In the genomic region with DNA sequence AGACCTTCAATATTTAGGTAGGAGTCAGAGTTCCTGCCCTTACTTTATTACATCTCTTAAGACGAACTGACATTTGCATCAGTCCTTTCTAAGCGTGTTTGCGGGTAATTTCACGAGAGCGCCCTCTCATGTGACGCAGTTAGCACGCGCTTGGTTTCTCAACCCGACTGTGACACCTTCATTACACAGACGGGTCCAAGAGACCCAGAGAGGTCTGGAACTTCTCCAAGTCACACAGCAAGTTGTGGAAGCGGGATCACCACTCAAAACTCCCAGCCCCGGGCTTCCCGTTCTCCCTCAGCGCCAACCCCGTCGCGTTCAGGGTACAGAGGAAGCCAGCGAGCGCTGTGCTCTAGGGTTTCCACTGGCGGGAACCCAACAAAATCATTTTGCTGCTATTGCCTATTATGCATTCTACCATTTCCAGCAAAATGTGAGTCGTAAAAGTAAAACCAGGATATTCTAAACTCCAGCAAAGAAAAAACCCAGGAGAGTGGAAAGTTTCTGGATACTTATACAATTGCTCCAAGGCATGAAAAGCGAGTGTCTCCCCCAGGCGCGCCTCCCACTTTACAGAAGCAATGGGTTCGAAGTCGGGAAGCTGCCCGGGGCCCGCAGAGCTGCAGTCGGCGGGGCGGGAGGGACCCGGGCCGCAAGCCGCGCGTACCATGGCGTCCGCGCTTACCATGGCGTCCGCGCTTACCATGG, we compare ENCODE assay signal across 8 cellular contexts. TPM values are rescaled to one million over a fixed set of nuclear protein-coding genes. Genes with fewer than 3 reads are reported as not detected.
DNase-seq lines count a peak whose midpoint lies in the region; ATAC-seq and TF ChIP-seq lines count a peak whose summit lies in the region.

No MANE protein-coding gene starts in this region.

- H3K4me1 Mint-ChIP-seq in stimulated activated naive CD8-positive, alpha-beta T cell treated with anti-CD3 and anti-CD28 coated beads, Interleukin-15, amount 100 ng/mL, for 72 hours: peaks cover 65% of the 10 kb centered on the region

- H3K4me2 ChIP-seq in neural cell (ENCODE audit: low read length): peak overlapping the region; percentile 32

- H3K27ac ChIP-seq in Panc1 (ENCODE audit: low read length) (peak overlapping the region; percentile 96), neural cell (ENCODE audit: low read length) (no peak overlapping the region)

- ATAC-seq in GM19455 (IDR thresholded peaks at IDR 0.05; ENCODE audit: unreplicated experiment) (peak; percentile 60), Panc1 (peak; percentile 31)
- ATAC-seq in stimulated activated naive CD8-positive, alpha-beta T cell treated with anti-CD3 and anti-CD28 coated beads, Interleukin-15, amount 100 ng/mL, for 72 hours: peak; percentile 71

- peaks cover 7% of the 10 kb centered on the region; the same call in 1 of the 2 replicates for H3K4me1 ChIP-seq in Panc1 (ENCODE audit: control insufficient read depth, insufficient read depth, low read length)

- CTCF ChIA-PET in Panc1 (lab: Charles Lee): interaction anchor here (0.6 to 1.3 kb wide), 6 partner anchors 29 to 127 kb away, joined by 3 to 7 read pairs (median 4); no protein-coding TSS in a partner anchor

- H3K4me3 ChIP-seq in Panc1 (ENCODE audit: low read depth in 2 of 2, low read length in 2 of 2) (peak overlapping the region; percentile 83 to 95), fibroblast of the aortic adventitia (ENCODE audit: low read depth, low read length) (peak overlapping the region; percentile 82), neural cell (ENCODE audit: low read length) (peak overlapping the region; percentile 66)

- H3K79me2 ChIP-seq in neural cell (replicated peaks; ENCODE audit: insufficient read depth, low read length): no peaks in the 10 kb centered on the region

- H3K4me3 Mint-ChIP-seq in stimulated activated naive CD8-positive, alpha-beta T cell treated with anti-CD3 and anti-CD28 coated beads, Interleukin-15, amount 100 ng/mL, for 72 hours: peak overlapping the region; percentile 90 to 100

- no peaks in the 10 kb centered on the region for H4K20me1 ChIP-seq in neural cell (ENCODE audit: insufficient read depth)

- H3K9me3 Mint-ChIP-seq in stimulated activated naive CD8-positive, alpha-beta T cell treated with anti-CD3 and anti-CD28 coated beads, Interleukin-15, amount 100 ng/mL, for 72 hours: no peaks in the 10 kb centered on the region

- peak overlapping the region; percentile 40 for H2AFZ ChIP-seq in neural cell (ENCODE audit: low read depth, low read length)

- TF ChIP-seq RAD21 in neural cell (conservative IDR thresholded peaks at IDR 0.05): no peak

- DNase-seq in COLO829 (ENCODE audit: low spot score): peak; percentile 34
- peak; percentile 51 for DNase-seq in HK-2 (ENCODE audit: unreplicated experiment)
- DNase-seq in Panc1 (ENCODE audit: low read depth, low spot score): peak; percentile 53
- DNase-seq in activated T-helper 1 cell treated with anti-CD3 and anti-CD28 coated beads, Interleukin-2, amount 50 U/mL, for 16 hours (ENCODE audit: low read depth in 1 of 2, low spot score in 1 of 2): peak; percentile 25 to 60
- DNase-seq in fibroblast of the aortic adventitia (ENCODE audit: low read depth): peak; percentile 96
- DNase-seq in stimulated activated naive CD8-positive, alpha-beta T cell treated with anti-CD3 and anti-CD28 coated beads, Interleukin-15, amount 100 ng/mL, for 72 hours: peak; percentile 68 to 79

- H3K9me3 ChIP-seq in Panc1 (ENCODE audit: control insufficient read depth, insufficient read depth, low read depth, low read length) (no peaks in the 10 kb centered on the region), neural cell (ENCODE audit: low read length) (peaks cover 7% of the 10 kb centered on the region)

- peak overlapping the region; percentile 97 to 100 for H3K27ac Mint-ChIP-seq in stimulated activated naive CD8-positive, alpha-beta T cell treated with anti-CD3 and anti-CD28 coated beads, Interleukin-15, amount 100 ng/mL, for 72 hours

- H3K27me3 Mint-ChIP-seq in stimulated activated naive CD8-positive, alpha-beta T cell treated with anti-CD3 and anti-CD28 coated beads, Interleukin-15, amount 100 ng/mL, for 72 hours: no peaks in the 10 kb centered on the region

- POLR2A ChIA-PET in Panc1 (lab: Charles Lee): interaction anchor here (0.7 to 1.0 kb wide), 3 partner anchors 54 to 127 kb away, joined by 3 to 6 read pairs (median 5); no protein-coding TSS in a partner anchor

- H3K27me3 ChIP-seq in Panc1 (ENCODE audit: control insufficient read depth, insufficient read depth, low read length) (no peaks in the 10 kb centered on the region), neural cell (ENCODE audit: insufficient read depth, low read depth, low read length) (peaks cover 8% of the 10 kb centered on the region)

- intact Hi-C loops in Panc1 (cut with micrococcal nuclease; ENCODE audit: unreplicated experiment): loop anchor here (10.0 kb wide), 2 partner anchors 87 to 123 kb away; no protein-coding TSS in a partner anchor

- no peak for TF ChIP-seq EP300 in neural cell (conservative IDR thresholded peaks at IDR 0.05; ENCODE audit: poor library complexity, severe bottlenecking)

- peak overlapping the region; percentile 16 for H3K9ac ChIP-seq in neural cell (ENCODE audit: low read length)

- no TSS peak for BruUV-seq in Panc1 (replicated peaks; lab: Mats Ljungman, UMichigan)

- TF ChIP-seq CTCF in Panc1 (IDR thresholded peaks at IDR 0.05): no peak
- TF ChIP-seq CTCF in fibroblast of the aortic adventitia (IDR thresholded peaks at IDR 0.05; ENCODE audit: insufficient read depth, low read length): no peak
- TF ChIP-seq CTCF in neural cell (IDR thresholded peaks at IDR 0.05; ENCODE audit: poor library complexity, severe bottlenecking): no peak

- in situ Hi-C loops in Panc1 (cut with HindIII; ENCODE audit: low pct_unique_long_range_greater_than_20kb, low sequenced_read_pairs): no loop called here

- H3F3A ChIP-seq in neural cell (ENCODE audit: insufficient read depth, low read length, poor library complexity, severe bottlenecking): no peaks in the 10 kb centered on the region

- no peaks in the 10 kb centered on the region for H3K9me2 ChIP-seq in neural cell (ENCODE audit: insufficient read depth, low read length)

- H3K36me3 ChIP-seq in Panc1 (ENCODE audit: control insufficient read depth, insufficient read depth, low read length) (no peaks in the 10 kb centered on the region; the same call in 1 of the 2 replicates), neural cell (ENCODE audit: insufficient read depth, low read length) (no peaks in the 10 kb centered on the region)

TF ChIP-seq in neural cell, 6 proteins besides CTCF, POLR2A, EP300 and RAD21:
- TF ChIP-seq, protein P1, sequence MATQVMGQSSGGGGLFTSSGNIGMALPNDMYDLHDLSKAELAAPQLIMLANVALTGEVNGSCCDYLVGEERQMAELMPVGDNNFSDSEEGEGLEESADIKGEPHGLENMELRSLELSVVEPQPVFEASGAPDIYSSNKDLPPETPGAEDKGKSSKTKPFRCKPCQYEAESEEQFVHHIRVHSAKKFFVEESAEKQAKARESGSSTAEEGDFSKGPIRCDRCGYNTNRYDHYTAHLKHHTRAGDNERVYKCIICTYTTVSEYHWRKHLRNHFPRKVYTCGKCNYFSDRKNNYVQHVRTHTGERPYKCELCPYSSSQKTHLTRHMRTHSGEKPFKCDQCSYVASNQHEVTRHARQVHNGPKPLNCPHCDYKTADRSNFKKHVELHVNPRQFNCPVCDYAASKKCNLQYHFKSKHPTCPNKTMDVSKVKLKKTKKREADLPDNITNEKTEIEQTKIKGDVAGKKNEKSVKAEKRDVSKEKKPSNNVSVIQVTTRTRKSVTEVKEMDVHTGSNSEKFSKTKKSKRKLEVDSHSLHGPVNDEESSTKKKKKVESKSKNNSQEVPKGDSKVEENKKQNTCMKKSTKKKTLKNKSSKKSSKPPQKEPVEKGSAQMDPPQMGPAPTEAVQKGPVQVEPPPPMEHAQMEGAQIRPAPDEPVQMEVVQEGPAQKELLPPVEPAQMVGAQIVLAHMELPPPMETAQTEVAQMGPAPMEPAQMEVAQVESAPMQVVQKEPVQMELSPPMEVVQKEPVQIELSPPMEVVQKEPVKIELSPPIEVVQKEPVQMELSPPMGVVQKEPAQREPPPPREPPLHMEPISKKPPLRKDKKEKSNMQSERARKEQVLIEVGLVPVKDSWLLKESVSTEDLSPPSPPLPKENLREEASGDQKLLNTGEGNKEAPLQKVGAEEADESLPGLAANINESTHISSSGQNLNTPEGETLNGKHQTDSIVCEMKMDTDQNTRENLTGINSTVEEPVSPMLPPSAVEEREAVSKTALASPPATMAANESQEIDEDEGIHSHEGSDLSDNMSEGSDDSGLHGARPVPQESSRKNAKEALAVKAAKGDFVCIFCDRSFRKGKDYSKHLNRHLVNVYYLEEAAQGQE (IDR thresholded peaks at IDR 0.05; ENCODE audit: borderline replicate concordance): no peak
- TF ChIP-seq POLR2AphosphoS5 (IDR thresholded peaks at IDR 0.05) (no peak), MXI1 (conservative IDR thresholded peaks at IDR 0.05; ENCODE audit: poor library complexity, severe bottlenecking) (no peak), EZH2 (IDR thresholded peaks at IDR 0.05; ENCODE audit: borderline replicate concordance, insufficient read depth, low read length, poor library complexity, severe bottlenecking) (no peak)

RNA-seq across cellular contexts. Expression of a gene that starts 0.6 kb away (rescaled TPM):
- total RNA-seq in Panc1 (2021; ENCODE audit: unreplicated experiment) (53.7 TPM), fibroblast of the aortic adventitia (ENCODE audit: low replicate concordance) (49.5 and 55.7 TPM in 2 replicates)
- 61.8 TPM for polyA plus RNA-seq in Panc1 (2012; ENCODE audit: insufficient read length)
- 4.3 and 9.0 TPM in 2 replicates for polyA plus RNA-seq in neural cell
- 4.1 and 7.3 TPM in 2 replicates for polyA minus RNA-seq in neural cell

RNA-seq across cellular contexts. Expression of a gene that starts 54.4 kb away (rescaled TPM):
- 202 TPM for total RNA-seq in Panc1 (2021; ENCODE audit: unreplicated experiment)
- polyA plus RNA-seq in Panc1 (2012; ENCODE audit: insufficient read length): 157 TPM
- total RNA-seq in fibroblast of the aortic adventitia (ENCODE audit: low replicate concordance): 1.1 and 25.7 TPM in 2 replicates
- 1.9 and 3.3 TPM in 2 replicates for polyA plus RNA-seq in neural cell
- polyA minus RNA-seq in neural cell: 0.97 and 3.1 TPM in 2 replicates

Comparison
In these comparisons a context has a peak if more than half of its experiments do, and no peak if none do; other contexts are left out.
1. DNase-seq: peak in every context shown above with its lines; median percentile 96 in fibroblast of the aortic adventitia; 74 in stimulated activated naive CD8-positive, alpha-beta T cell treated with anti-CD3 and anti-CD28 coated beads, Interleukin-15, amount 100 ng/mL, for 72 hours; 53 in Panc1; 51 in HK-2; 42 in activated T-helper 1 cell treated with anti-CD3 and anti-CD28 coated beads, Interleukin-2, amount 50 U/mL, for 16 hours; 34 in COLO829.